ENCODE assay signal across 14 cellular contexts in genomic region chr6:102798631-102799030, GRCh38.
A peak's percentile ranks its signal among the peaks of the same experiment; 100 is the strongest.
DNase-seq lines count a peak whose midpoint lies in the region; ATAC-seq and TF ChIP-seq lines count a peak whose summit lies in the region.
"Had no signal": no experiment of that assay in that cellular context is flagged by ENCODE, and none has a peak within 500 bp of the region (broad histone marks: within the 10 kb centered on the region; RNA-seq: fewer than 3 reads in every experiment).

No MANE protein-coding gene starts in this region.

- POLR2A ChIA-PET in HEK293T (lab: Yijun Ruan, JAX) = no interaction called here
- POLR2A ChIA-PET in WTC11 (lab: Charles Lee) = no interaction called here

- ATAC-seq in WTC11 = peak; percentile 99
- no peak for ATAC-seq in HG02870 (IDR thresholded peaks at IDR 0.05; ENCODE audit: unreplicated experiment)
- ATAC-seq: activated CD8-positive, alpha-beta T cell treated with anti-CD3 and anti-CD28 coated beads, Interleukin-2, amount 10 ng/mL, durations not matched to agents 7 days and 5 days; Panc1 had no signal

- H3K4me3 Mint-ChIP-seq in WTC11 = peak overlapping the region; percentile 88
- H3K4me3 Mint-ChIP-seq: activated CD8-positive, alpha-beta T cell treated with anti-CD3 and anti-CD28 coated beads, Interleukin-2, amount 10 ng/mL, durations not matched to agents 7 days and 5 days; CD4-positive, alpha-beta T cell; stimulated activated naive CD8-positive, alpha-beta T cell treated with anti-CD3 and anti-CD28 coated beads, Interleukin-15, Interleukin-2, amounts not matched to agents 100 ng/mL and 50 ng/mL, for 24 hours had no signal

- no peaks in the 10 kb centered on the region for H3K9me3 Mint-ChIP-seq in WTC11

- CTCF ChIA-PET in HEK293T (lab: Yijun Ruan, JAX) = interaction anchor here (0.6 kb wide), 1 partner anchor 595 kb away, joined by 3 read pairs; no protein-coding TSS in a partner anchor
- CTCF ChIA-PET in WTC11 (lab: Charles Lee) = interaction anchor here (1.5 kb wide), 1 partner anchor 324 kb away, joined by 3 read pairs; no protein-coding TSS in a partner anchor

- H3K4me1 Mint-ChIP-seq in WTC11 = peaks cover 3% of the 10 kb centered on the region; the same call in 1 of the 2 replicates

- TF ChIP-seq CTCF in WTC11 (IDR thresholded peaks at IDR 0.05) (no peak), retinal pigment epithelial cell (conservative IDR thresholded peaks at IDR 0.05; ENCODE audit: low read depth, low read length) (peak; percentile 47)

- H3K27ac Mint-ChIP-seq in WTC11 = no peak overlapping the region
- H3K27ac Mint-ChIP-seq: activated CD8-positive, alpha-beta T cell treated with anti-CD3 and anti-CD28 coated beads, Interleukin-2, amount 10 ng/mL, durations not matched to agents 7 days and 5 days; CD4-positive, alpha-beta T cell; stimulated activated naive CD8-positive, alpha-beta T cell treated with anti-CD3 and anti-CD28 coated beads, Interleukin-15, Interleukin-2, amounts not matched to agents 100 ng/mL and 50 ng/mL, for 24 hours had no signal

- no peaks in the 10 kb centered on the region for H3K27me3 Mint-ChIP-seq in WTC11 (ENCODE audit: low read depth)
- H3K27me3 Mint-ChIP-seq: CD4-positive, alpha-beta T cell; stimulated activated naive CD8-positive, alpha-beta T cell treated with anti-CD3 and anti-CD28 coated beads, Interleukin-15, Interleukin-2, amounts not matched to agents 100 ng/mL and 50 ng/mL, for 24 hours had no signal

- DNase-seq in HEK293T (ENCODE audit: extremely low spot score) = peak; percentile 8
- peak; percentile 62 for DNase-seq in WTC11 (ENCODE audit: low spot score)
- DNase-seq in retinal pigment epithelial cell (ENCODE audit: low read depth) = no peak
- DNase-seq in activated CD4-positive, CD25-positive, alpha-beta regulatory T cell treated with anti-CD3 and anti-CD28 coated beads, Interleukin-2, amount 50 U/mL, for 72 hours = no peak
- DNase-seq in NCI-H2227 treated with DMSO at 0.1 percent for 48 hours (lab: John Stamatoyannopoulos, UW) = no peak
- DNase-seq: activated CD8-positive, alpha-beta T cell treated with anti-CD3 and anti-CD28 coated beads, Interleukin-2, amount 10 ng/mL, durations not matched to agents 7 days and 5 days; activated effector memory CD4-positive, alpha-beta T cell treated with anti-CD3 and anti-CD28 coated beads, Interleukin-2, amount 50 U/mL, for 16 hours; CD4-positive, alpha-beta T cell; stimulated activated CD4-positive, alpha-beta T cell treated with anti-CD3 and anti-CD28 coated beads, Interleukin-4, amount 100 ng/mL, for 1 hour; T-helper 2 cell had no signal

- no peaks in the 10 kb centered on the region for H3K36me3 Mint-ChIP-seq in WTC11

- peak overlapping the region; percentile 67 for H3K4me3 ChIP-seq in iPS-11a (ENCODE audit: low read depth, low read length)
- H3K4me3 ChIP-seq in retinal pigment epithelial cell (ENCODE audit: low read length) = peak overlapping the region; percentile 34

TF ChIP-seq in HEK293T, 16 proteins besides CTCF, POLR2A, EP300 and RAD21:
- TF ChIP-seq ZNF384 (IDR thresholded peaks at IDR 0.05) (no peak), NFRKB (IDR thresholded peaks at IDR 0.05) (no peak), HDGF (IDR thresholded peaks at IDR 0.05; ENCODE audit: borderline replicate concordance) (no peak), BHLHE40 (IDR thresholded peaks at IDR 0.05; ENCODE audit: borderline replicate concordance) (no peak), SUZ12 (IDR thresholded peaks at IDR 0.05) (no peak), ARNT (IDR thresholded peaks at IDR 0.05) (no peak), PKNOX1 (IDR thresholded peaks at IDR 0.05) (no peak), L3MBTL2 (conservative IDR thresholded peaks at IDR 0.05) (no peak), FOXA1 (IDR thresholded peaks at IDR 0.05) (no peak), CTBP1 (IDR thresholded peaks at IDR 0.05; ENCODE audit: borderline replicate concordance) (no peak), FOXM1 (IDR thresholded peaks at IDR 0.05; ENCODE audit: borderline replicate concordance) (no peak)

TF ChIP-seq in WTC11, 78 proteins besides CTCF, POLR2A, EP300 and RAD21:
- TF ChIP-seq, protein P1, sequence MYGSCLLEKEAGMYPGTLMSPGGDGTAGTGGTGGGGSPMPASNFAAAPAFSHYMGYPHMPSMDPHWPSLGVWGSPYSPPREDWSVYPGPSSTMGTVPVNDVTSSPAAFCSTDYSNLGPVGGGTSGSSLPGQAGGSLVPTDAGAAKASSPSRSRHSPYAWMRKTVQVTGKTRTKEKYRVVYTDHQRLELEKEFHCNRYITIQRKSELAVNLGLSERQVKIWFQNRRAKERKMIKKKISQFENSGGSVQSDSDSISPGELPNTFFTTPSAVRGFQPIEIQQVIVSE (CRISPR knock-in tag; IDR thresholded peaks at IDR 0.05; ENCODE audit: borderline replicate concordance) = no peak
- no peak for TF ChIP-seq NR2C2 (CRISPR knock-in tag; IDR thresholded peaks at IDR 0.05)
- TF ChIP-seq ZNF416 (CRISPR knock-in tag; IDR thresholded peaks at IDR 0.05) = no peak
- TF ChIP-seq, protein P2, sequence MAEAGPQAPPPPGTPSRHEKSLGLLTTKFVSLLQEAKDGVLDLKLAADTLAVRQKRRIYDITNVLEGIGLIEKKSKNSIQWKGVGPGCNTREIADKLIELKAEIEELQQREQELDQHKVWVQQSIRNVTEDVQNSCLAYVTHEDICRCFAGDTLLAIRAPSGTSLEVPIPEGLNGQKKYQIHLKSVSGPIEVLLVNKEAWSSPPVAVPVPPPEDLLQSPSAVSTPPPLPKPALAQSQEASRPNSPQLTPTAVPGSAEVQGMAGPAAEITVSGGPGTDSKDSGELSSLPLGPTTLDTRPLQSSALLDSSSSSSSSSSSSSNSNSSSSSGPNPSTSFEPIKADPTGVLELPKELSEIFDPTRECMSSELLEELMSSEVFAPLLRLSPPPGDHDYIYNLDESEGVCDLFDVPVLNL (CRISPR knock-in tag; IDR thresholded peaks at IDR 0.05; ENCODE audit: borderline replicate concordance, low read depth) = no peak
- no peak for TF ChIP-seq OVOL2 (CRISPR knock-in tag; IDR thresholded peaks at IDR 0.05; ENCODE audit: borderline replicate concordance)
- no peak for TF ChIP-seq ZNF396 (CRISPR knock-in tag; IDR thresholded peaks at IDR 0.05; ENCODE audit: borderline replicate concordance)
- no peak for TF ChIP-seq NR1H2 (CRISPR knock-in tag; IDR thresholded peaks at IDR 0.05)
- TF ChIP-seq, protein P3, sequence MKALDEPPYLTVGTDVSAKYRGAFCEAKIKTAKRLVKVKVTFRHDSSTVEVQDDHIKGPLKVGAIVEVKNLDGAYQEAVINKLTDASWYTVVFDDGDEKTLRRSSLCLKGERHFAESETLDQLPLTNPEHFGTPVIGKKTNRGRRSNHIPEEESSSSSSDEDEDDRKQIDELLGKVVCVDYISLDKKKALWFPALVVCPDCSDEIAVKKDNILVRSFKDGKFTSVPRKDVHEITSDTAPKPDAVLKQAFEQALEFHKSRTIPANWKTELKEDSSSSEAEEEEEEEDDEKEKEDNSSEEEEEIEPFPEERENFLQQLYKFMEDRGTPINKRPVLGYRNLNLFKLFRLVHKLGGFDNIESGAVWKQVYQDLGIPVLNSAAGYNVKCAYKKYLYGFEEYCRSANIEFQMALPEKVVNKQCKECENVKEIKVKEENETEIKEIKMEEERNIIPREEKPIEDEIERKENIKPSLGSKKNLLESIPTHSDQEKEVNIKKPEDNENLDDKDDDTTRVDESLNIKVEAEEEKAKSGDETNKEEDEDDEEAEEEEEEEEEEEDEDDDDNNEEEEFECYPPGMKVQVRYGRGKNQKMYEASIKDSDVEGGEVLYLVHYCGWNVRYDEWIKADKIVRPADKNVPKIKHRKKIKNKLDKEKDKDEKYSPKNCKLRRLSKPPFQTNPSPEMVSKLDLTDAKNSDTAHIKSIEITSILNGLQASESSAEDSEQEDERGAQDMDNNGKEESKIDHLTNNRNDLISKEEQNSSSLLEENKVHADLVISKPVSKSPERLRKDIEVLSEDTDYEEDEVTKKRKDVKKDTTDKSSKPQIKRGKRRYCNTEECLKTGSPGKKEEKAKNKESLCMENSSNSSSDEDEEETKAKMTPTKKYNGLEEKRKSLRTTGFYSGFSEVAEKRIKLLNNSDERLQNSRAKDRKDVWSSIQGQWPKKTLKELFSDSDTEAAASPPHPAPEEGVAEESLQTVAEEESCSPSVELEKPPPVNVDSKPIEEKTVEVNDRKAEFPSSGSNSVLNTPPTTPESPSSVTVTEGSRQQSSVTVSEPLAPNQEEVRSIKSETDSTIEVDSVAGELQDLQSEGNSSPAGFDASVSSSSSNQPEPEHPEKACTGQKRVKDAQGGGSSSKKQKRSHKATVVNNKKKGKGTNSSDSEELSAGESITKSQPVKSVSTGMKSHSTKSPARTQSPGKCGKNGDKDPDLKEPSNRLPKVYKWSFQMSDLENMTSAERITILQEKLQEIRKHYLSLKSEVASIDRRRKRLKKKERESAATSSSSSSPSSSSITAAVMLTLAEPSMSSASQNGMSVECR (CRISPR knock-in tag; IDR thresholded peaks at IDR 0.05; ENCODE audit: borderline replicate concordance) = no peak
- TF ChIP-seq, protein P4, sequence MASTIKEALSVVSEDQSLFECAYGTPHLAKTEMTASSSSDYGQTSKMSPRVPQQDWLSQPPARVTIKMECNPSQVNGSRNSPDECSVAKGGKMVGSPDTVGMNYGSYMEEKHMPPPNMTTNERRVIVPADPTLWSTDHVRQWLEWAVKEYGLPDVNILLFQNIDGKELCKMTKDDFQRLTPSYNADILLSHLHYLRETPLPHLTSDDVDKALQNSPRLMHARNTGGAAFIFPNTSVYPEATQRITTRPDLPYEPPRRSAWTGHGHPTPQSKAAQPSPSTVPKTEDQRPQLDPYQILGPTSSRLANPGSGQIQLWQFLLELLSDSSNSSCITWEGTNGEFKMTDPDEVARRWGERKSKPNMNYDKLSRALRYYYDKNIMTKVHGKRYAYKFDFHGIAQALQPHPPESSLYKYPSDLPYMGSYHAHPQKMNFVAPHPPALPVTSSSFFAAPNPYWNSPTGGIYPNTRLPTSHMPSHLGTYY (CRISPR knock-in tag; IDR thresholded peaks at IDR 0.05) = no peak
- no peak for TF ChIP-seq NFE2L1 (CRISPR knock-in tag; IDR thresholded peaks at IDR 0.05)
- TF ChIP-seq ZNF138 (CRISPR knock-in tag; conservative IDR thresholded peaks at IDR 0.05) = no peak
- no peak for TF ChIP-seq IRF2 (CRISPR knock-in tag; IDR thresholded peaks at IDR 0.05; ENCODE audit: borderline replicate concordance, low read depth)

Comparison
In these comparisons a context has a peak if more than half of its experiments do, and no peak if none do; other contexts are left out.
1. DNase-seq: peak in HEK293T (single experiment) and WTC11 (single experiment); none in retinal pigment epithelial cell (single experiment), activated CD4-positive, CD25-positive, alpha-beta regulatory T cell treated with anti-CD3 and anti-CD28 coated beads, Interleukin-2, amount 50 U/mL, for 72 hours (single experiment) and NCI-H2227 treated with DMSO at 0.1 percent for 48 hours (single experiment).